ENCODE assay signal across 8 cellular contexts in the genomic region with DNA sequence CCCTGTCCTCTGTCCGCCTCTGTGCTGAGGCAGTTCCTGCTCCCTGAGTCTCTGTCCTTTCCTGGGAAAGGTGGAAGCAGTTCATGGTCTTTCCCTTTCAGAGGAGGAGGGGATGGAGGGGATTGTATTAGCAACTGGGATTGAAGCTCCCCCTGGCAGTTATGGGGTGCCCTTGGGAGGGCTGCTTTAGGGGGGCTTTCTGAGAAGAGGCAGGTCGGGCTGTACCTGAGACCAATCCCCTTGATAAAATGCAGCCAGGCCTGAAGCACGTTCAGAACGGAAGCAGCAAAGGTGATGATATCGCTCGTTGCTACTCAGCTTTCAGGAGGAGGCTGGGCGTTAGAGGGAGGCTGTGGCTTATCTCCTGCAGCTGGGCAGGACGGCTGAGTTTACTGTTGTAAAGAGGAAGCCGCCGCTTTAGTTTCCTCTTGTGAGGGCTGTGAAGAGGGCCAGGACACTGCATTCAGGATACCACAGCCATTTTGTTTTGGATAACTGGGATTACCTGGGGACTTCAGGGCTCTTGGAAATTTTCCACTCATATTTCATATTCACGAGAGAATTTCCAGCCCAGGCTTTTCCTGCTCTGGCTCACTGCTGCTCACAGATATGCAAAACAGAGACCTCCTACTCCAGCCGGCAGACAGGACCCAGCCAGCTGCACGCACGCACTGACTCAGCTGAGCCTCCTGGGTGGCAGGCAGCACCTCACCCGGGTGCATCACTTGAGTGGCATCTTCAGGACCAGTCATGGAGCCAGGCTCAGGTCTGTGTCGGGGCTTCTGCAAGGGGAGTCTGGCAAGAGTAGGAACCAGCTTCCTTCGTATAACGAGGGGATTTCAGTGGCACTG. TPM values are rescaled to one million over a fixed set of nuclear protein-coding genes. Genes with fewer than 3 reads are reported as not detected.
DNase-seq lines count a peak whose midpoint lies in the region; ATAC-seq and TF ChIP-seq lines count a peak whose summit lies in the region.

No MANE protein-coding gene starts in this region.

- H3K27ac ChIP-seq in HUES48 (ENCODE audit: low read depth, low read length) (peak overlapping the region; percentile 58), psoas muscle (peak overlapping the region; percentile 96), uterus (peak overlapping the region; percentile 54 to 88)

- TF ChIP-seq POLR2A in uterus (IDR thresholded peaks at IDR 0.05): no peak

- WGBS in psoas muscle, 3 donors: 15 to 20% (median 20%) methylated on average over 18 of the region's 18 CpGs

- H3K36me3 ChIP-seq in HUES48 (ENCODE audit: control insufficient read depth, insufficient read depth, low read length) (no peaks in the 10 kb centered on the region), psoas muscle (ENCODE audit: insufficient read depth in 1 of 2, low read depth in 1 of 2) (peaks cover 0 to 33% of the 10 kb centered on the region in 2 donors), uterus (no peaks in the 10 kb centered on the region)

- intact Hi-C loops in head of caudate nucleus (cut with DNase I) (loop anchor here (10.0 kb wide), 1 partner anchor 69 kb away; no protein-coding TSS in a partner anchor), psoas muscle (cut with DNase I) (loop anchor here (2.0 to 10.0 kb wide), 3 partner anchors 35 to 59 kb away; no protein-coding TSS in a partner anchor), uterus (cut with DNase I; ENCODE audit: low total_unique reads) (no loop called here)

- peaks cover 28% of the 10 kb centered on the region for H3K4me1 ChIP-seq in HUES48 (ENCODE audit: control insufficient read depth, insufficient read depth, low read length)
- peaks cover 38% of the 10 kb centered on the region for H3K4me1 ChIP-seq in psoas muscle
- H3K4me1 ChIP-seq in uterus: no peaks in the 10 kb centered on the region

- TF ChIP-seq CTCF in psoas muscle (IDR thresholded peaks at IDR 0.05) (no peak), uterus (IDR thresholded peaks at IDR 0.05) (no peak)

- peak; percentile 86 for DNase-seq in Daoy (ENCODE audit: low read depth)
- DNase-seq in RPMI8226: peak; percentile 84
- peak; percentile 52 for DNase-seq in activated gamma-delta T cell (lab: John Stamatoyannopoulos, UW)
- DNase-seq in head of caudate nucleus: peak in 41 of 42 donors; percentile 47 to 92 (median 71)
- peak; percentile 53 to 80 for DNase-seq in psoas muscle
- peak; percentile 35 to 64 for DNase-seq in uterus

- H3K9me3 ChIP-seq in HUES48 (ENCODE audit: control insufficient read depth, insufficient read depth, low read length) (no peaks in the 10 kb centered on the region), psoas muscle (no peaks in the 10 kb centered on the region), uterus (no peaks in the 10 kb centered on the region)

- no peak overlapping the region for H3K9ac ChIP-seq in HUES48 (ENCODE audit: low read depth, low read length)

- H3K4me3 ChIP-seq in HUES48 (ENCODE audit: low read depth, low read length): no peak overlapping the region
- peak overlapping the region; percentile 75 for H3K4me3 ChIP-seq in psoas muscle
- peak overlapping the region in 1 of 2 donors; percentile 24 for H3K4me3 ChIP-seq in uterus

- H3K27me3 ChIP-seq in HUES48 (ENCODE audit: control insufficient read depth, insufficient read depth, low read length) (peaks cover 18% of the 10 kb centered on the region), psoas muscle (ENCODE audit: insufficient read depth in 3 of 3, low read length in 2 of 3) (peaks cover 0 to 4% (median 0%) of the 10 kb centered on the region in 3 donors), uterus (no peaks in the 10 kb centered on the region)

- peak; percentile 60 for ATAC-seq in GM21515 (IDR thresholded peaks at IDR 0.05; ENCODE audit: unreplicated experiment)
- ATAC-seq in psoas muscle: peak; percentile 45 to 69 (median 58)

RNA-seq across cellular contexts. Expression of a gene that starts 0.8 kb away (rescaled TPM):
- 1.3 and 2.0 TPM in 2 replicates for total RNA-seq in Daoy (2014; rRNA removed; shearing (Covaris generic))
- 100 to 1,000 TPM in 3 of 4 donors, 10 to 100 TPM in 1; 45.4 to 120 (median 110) TPM for total RNA-seq in psoas muscle
- 10 to 100 TPM; 23.5 to 67.7 (median 57.9) TPM for polyA plus RNA-seq in psoas muscle
- 1 to 10 TPM in 3 of 4 donors, not detected in 1; 1.2 to 6.4 (median 6.1) TPM for total RNA-seq in uterus

Comparison
In these comparisons a context has a peak if more than half of its experiments do, and no peak if none do; other contexts are left out.
1. RNA of a gene that starts 0.8 kb away (total RNA-seq): 45.4 to 120 TPM in psoas muscle; 1.2 to 6.4 TPM in uterus and 1.3 to 2.0 TPM in Daoy; every median in the first group is over 4 times any median in the second.
2. Peak in every context shown above with its lines, with median percentiles within 50 percentile points of each other: DNase-seq and H3K27ac ChIP-seq.